8 cellular contexts compared by ENCODE assay signal in genomic region chr17:42329025-42329976, GRCh38. TPM values are rescaled to one million over a fixed set of nuclear protein-coding genes. Genes with fewer than 3 reads are reported as not detected.
DNase-seq lines count a peak whose midpoint lies in the region; ATAC-seq and TF ChIP-seq lines count a peak whose summit lies in the region.

No MANE protein-coding gene starts in this region.

- CTCF ChIA-PET in CD8-positive, alpha-beta T cell (lab: Charles Lee): interaction anchor here (0.7 to 22.7 kb wide), 6 partner anchors 8 to 198 kb away, joined by 3 to 672 read pairs (median 4); no protein-coding TSS in a partner anchor

- H4K8ac ChIP-seq in mesendoderm (ENCODE audit: low read depth, low read length): no peak overlapping the region

- no peaks in the 10 kb centered on the region for H3K79me1 ChIP-seq in mesendoderm (ENCODE audit: low read length)

- intact Hi-C loops in CD8-positive, alpha-beta T cell (cut with DNase I, micrococcal nuclease): no loop called here

- DNase-seq in ACHN: peak; percentile 73
- DNase-seq in dedifferentiated amniotic fluid mesenchymal stem cell (ENCODE audit: extremely low spot score): peak; percentile 49
- DNase-seq in mesendoderm: peak; percentile 43
- no peak for DNase-seq in CD8-positive, alpha-beta T cell
- DNase-seq in NOMO-1 treated with dmso at 0.1 percent for 144 hours (lab: John Stamatoyannopoulos, UW; ENCODE audit: unreplicated experiment): no peak

- H3K27ac ChIP-seq in mesendoderm (ENCODE audit: low read depth, low read length): no peak overlapping the region
- no peak overlapping the region for H3K27ac ChIP-seq in CD8-positive, alpha-beta T cell (ENCODE audit: low read depth, low read length)

- H2BK5ac ChIP-seq in mesendoderm (ENCODE audit: low read length): no peak overlapping the region

- no peak overlapping the region for H2BK15ac ChIP-seq in mesendoderm (replicated peaks; ENCODE audit: low read depth)

- TF ChIP-seq RAD21 in Ishikawa (IDR thresholded peaks at IDR 0.05; ENCODE audit: low read depth): no peak

- H4K5ac ChIP-seq in mesendoderm (ENCODE audit: low read length): no peak overlapping the region

- peaks cover 7% of the 10 kb centered on the region for H3K36me3 ChIP-seq in mesendoderm (ENCODE audit: control insufficient read depth, insufficient read depth, low read length)
- peaks cover 38% of the 10 kb centered on the region for H3K36me3 ChIP-seq in CD8-positive, alpha-beta T cell (ENCODE audit: insufficient read depth, low read length)

- no peaks in the 10 kb centered on the region for H3K79me2 ChIP-seq in mesendoderm (ENCODE audit: control insufficient read depth, insufficient read depth, low read length)

- no peak overlapping the region for H2BK120ac ChIP-seq in mesendoderm (ENCODE audit: low read depth, low read length)

- no peak overlapping the region for H3K23ac ChIP-seq in mesendoderm (ENCODE audit: low read length)

- no peaks in the 10 kb centered on the region for H3K4me1 ChIP-seq in mesendoderm (ENCODE audit: control insufficient read depth, low read depth, low read length)
- no peaks in the 10 kb centered on the region for H3K4me1 ChIP-seq in CD8-positive, alpha-beta T cell (ENCODE audit: insufficient read depth, low read length)

- no peak overlapping the region for H3K9ac ChIP-seq in mesendoderm (ENCODE audit: low read length)

- no peak for TF ChIP-seq CTCF in CD8-positive, alpha-beta T cell (IDR thresholded peaks at IDR 0.05)

- H3K9me3 Mint-ChIP-seq in CD8-positive, alpha-beta T cell: no peaks in the 10 kb centered on the region

- ATAC-seq in GM19467 (IDR thresholded peaks at IDR 0.05; ENCODE audit: unreplicated experiment) (no peak), HG02798 (IDR thresholded peaks at IDR 0.05; ENCODE audit: poor library complexity, unreplicated experiment) (no peak)
- ATAC-seq in CD8-positive, alpha-beta T cell: no peak

- WGBS in mesendoderm (ENCODE audit: extremely low coverage, insufficient coverage, low lambda C conversion rate): no CpG with 5 or more reads among the region's 11 CpGs

- H3K56ac ChIP-seq in mesendoderm (ENCODE audit: low read length): no peak overlapping the region

- H3K4me3 Mint-ChIP-seq in CD8-positive, alpha-beta T cell: no peak overlapping the region

- no peak overlapping the region for H3K4ac ChIP-seq in mesendoderm (ENCODE audit: low read depth, low read length)

- no peaks in the 10 kb centered on the region for H3K27me3 ChIP-seq in mesendoderm (ENCODE audit: insufficient read depth, low read length, poor library complexity)
- H3K27me3 ChIP-seq in CD8-positive, alpha-beta T cell (ENCODE audit: insufficient read depth, low read length): no peaks in the 10 kb centered on the region

- in situ Hi-C loops in ACHN (cut with HindIII; ENCODE audit: low pct_ligation_motif_present, low pct_unique_long_range_greater_than_20kb, low sequenced_read_pairs): no loop called here

- H3K4me2 ChIP-seq in mesendoderm (ENCODE audit: low read length): no peak overlapping the region

- TF ChIP-seq EP300 in Ishikawa (IDR thresholded peaks at IDR 0.05; ENCODE audit: borderline replicate concordance): no peak

- no peak overlapping the region for H3K18ac ChIP-seq in mesendoderm (ENCODE audit: low read length)

- no peak overlapping the region for H3K27ac Mint-ChIP-seq in CD8-positive, alpha-beta T cell

- no peaks in the 10 kb centered on the region for H3K27me3 Mint-ChIP-seq in CD8-positive, alpha-beta T cell (ENCODE audit: low read depth)

- peaks cover 3% of the 10 kb centered on the region for H3K4me1 Mint-ChIP-seq in CD8-positive, alpha-beta T cell (ENCODE audit: low read depth)

- no peaks in the 10 kb centered on the region for H3K9me3 ChIP-seq in CD8-positive, alpha-beta T cell (ENCODE audit: low read length)

- H3K36me3 Mint-ChIP-seq in CD8-positive, alpha-beta T cell: peaks cover 77% of the 10 kb centered on the region

- no peak overlapping the region for H3K4me3 ChIP-seq in mesendoderm (ENCODE audit: low read length)
- H3K4me3 ChIP-seq in CD8-positive, alpha-beta T cell (ENCODE audit: low read depth, low read length): no peak overlapping the region

- no peak overlapping the region for H2AK5ac ChIP-seq in mesendoderm (ENCODE audit: low read length)

- POLR2A ChIA-PET in CD8-positive, alpha-beta T cell (lab: Charles Lee): interaction anchor here (1.0 to 1.2 kb wide), 2 partner anchors 42 to 59 kb away, joined by 3 read pairs; partner anchors contain the start of gene STAT3

TF ChIP-seq in Ishikawa, 13 proteins besides CTCF, POLR2A, EP300 and RAD21:
- TF ChIP-seq TEAD4 (IDR thresholded peaks at IDR 0.05) (peak; percentile 27; the same call in 1 of the 2 replicates), CREB1 (IDR thresholded peaks at IDR 0.05; ENCODE audit: low read depth) (no peak), TAF1 (IDR thresholded peaks at IDR 0.05; ENCODE audit: low read depth) (no peak), TCF12 (IDR thresholded peaks at IDR 0.05; ENCODE audit: low read depth) (no peak), FOXM1 (IDR thresholded peaks at IDR 0.05; ENCODE audit: borderline replicate concordance, low read depth) (no peak), USF1 (IDR thresholded peaks at IDR 0.05) (no peak), NFIC (IDR thresholded peaks at IDR 0.05) (no peak)
- TF ChIP-seq, protein P1, sequence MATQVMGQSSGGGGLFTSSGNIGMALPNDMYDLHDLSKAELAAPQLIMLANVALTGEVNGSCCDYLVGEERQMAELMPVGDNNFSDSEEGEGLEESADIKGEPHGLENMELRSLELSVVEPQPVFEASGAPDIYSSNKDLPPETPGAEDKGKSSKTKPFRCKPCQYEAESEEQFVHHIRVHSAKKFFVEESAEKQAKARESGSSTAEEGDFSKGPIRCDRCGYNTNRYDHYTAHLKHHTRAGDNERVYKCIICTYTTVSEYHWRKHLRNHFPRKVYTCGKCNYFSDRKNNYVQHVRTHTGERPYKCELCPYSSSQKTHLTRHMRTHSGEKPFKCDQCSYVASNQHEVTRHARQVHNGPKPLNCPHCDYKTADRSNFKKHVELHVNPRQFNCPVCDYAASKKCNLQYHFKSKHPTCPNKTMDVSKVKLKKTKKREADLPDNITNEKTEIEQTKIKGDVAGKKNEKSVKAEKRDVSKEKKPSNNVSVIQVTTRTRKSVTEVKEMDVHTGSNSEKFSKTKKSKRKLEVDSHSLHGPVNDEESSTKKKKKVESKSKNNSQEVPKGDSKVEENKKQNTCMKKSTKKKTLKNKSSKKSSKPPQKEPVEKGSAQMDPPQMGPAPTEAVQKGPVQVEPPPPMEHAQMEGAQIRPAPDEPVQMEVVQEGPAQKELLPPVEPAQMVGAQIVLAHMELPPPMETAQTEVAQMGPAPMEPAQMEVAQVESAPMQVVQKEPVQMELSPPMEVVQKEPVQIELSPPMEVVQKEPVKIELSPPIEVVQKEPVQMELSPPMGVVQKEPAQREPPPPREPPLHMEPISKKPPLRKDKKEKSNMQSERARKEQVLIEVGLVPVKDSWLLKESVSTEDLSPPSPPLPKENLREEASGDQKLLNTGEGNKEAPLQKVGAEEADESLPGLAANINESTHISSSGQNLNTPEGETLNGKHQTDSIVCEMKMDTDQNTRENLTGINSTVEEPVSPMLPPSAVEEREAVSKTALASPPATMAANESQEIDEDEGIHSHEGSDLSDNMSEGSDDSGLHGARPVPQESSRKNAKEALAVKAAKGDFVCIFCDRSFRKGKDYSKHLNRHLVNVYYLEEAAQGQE (IDR thresholded peaks at IDR 0.05; ENCODE audit: low read depth): no peak

RNA-seq across cellular contexts. Expression of gene STAT5A, which starts 41.0 kb away (rescaled TPM):
- 1.7 TPM for polyA plus RNA-seq in mesendoderm (2013, experiment 1 of 2)
- 1.7 TPM for polyA plus RNA-seq in mesendoderm (2013, experiment 2 of 2)
- 100 to 1,000 TPM; 300 to 319 TPM for total RNA-seq in CD8-positive, alpha-beta T cell

RNA-seq across cellular contexts. Expression of gene STAT5B, which starts 53.1 kb away (rescaled TPM):
- 24.3 TPM for polyA plus RNA-seq in mesendoderm (2013, experiment 1 of 2)
- polyA plus RNA-seq in mesendoderm (2013, experiment 2 of 2): 26.6 TPM
- 10 to 100 TPM; 85.2 to 85.5 TPM for total RNA-seq in CD8-positive, alpha-beta T cell

RNA-seq across cellular contexts. Expression of gene STAT3, which starts 58.9 kb away (rescaled TPM):
- 42.3 TPM for polyA plus RNA-seq in mesendoderm (2013, experiment 1 of 2)
- polyA plus RNA-seq in mesendoderm (2013, experiment 2 of 2): 41.8 TPM
- total RNA-seq in CD8-positive, alpha-beta T cell: 100 to 1,000 TPM; 338 to 343 TPM

Comparison
In these comparisons a context has a peak if more than half of its experiments do, and no peak if none do; other contexts are left out.
1. DNase-seq: peak in ACHN (single experiment), dedifferentiated amniotic fluid mesenchymal stem cell (single experiment) and mesendoderm (single experiment); none in CD8-positive, alpha-beta T cell (0 of 7) and NOMO-1 treated with dmso at 0.1 percent for 144 hours (single experiment).